In the genomic region with DNA sequence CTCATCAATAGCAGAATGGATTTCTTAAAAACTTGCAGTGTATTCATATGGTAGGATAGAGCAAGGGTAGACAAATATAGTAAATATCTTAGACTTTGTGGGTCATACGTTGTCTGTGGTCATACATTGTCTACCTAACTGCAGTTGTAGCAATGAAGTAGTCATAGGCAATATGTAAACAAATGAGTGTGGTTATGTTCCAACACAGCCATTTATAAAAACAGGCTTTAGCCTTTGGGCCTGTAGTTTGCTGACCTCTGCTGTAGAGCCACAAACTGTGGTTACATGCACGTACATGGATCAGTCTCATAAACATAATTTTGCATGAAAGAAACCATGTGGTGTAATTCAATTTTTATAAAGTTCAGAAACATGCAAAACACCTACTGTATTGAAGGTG, we compare ENCODE assay signal across 15 cellular contexts.
DNase-seq lines count a peak whose midpoint lies in the region; ATAC-seq and TF ChIP-seq lines count a peak whose summit lies in the region.
"Had no signal": no experiment of that assay in that cellular context is flagged by ENCODE, and none has a peak within 500 bp of the region (broad histone marks: within the 10 kb centered on the region; RNA-seq: fewer than 3 reads in every experiment).

No MANE protein-coding gene starts in this region.

- peaks cover 3% of the 10 kb centered on the region for H3K36me3 ChIP-seq in brain microvascular endothelial cell (replicated peaks)
- no peaks in the 10 kb centered on the region for H3K36me3 ChIP-seq in CD8-positive, alpha-beta memory T cell (ENCODE audit: insufficient read depth, low read length)

- H3K4me3 ChIP-seq in AG04450 (ENCODE audit: low read depth, low read length) (no peak overlapping the region), brain microvascular endothelial cell (ENCODE audit: low read depth, low read length) (no peak overlapping the region)
- H3K4me3 ChIP-seq in CD8-positive, alpha-beta memory T cell (ENCODE audit: low read length), result no peak overlapping the region
- H3K4me3 ChIP-seq: coronary artery, gastroesophageal sphincter, mucosa of descending colon, tibial nerve had no signal

- DNase-seq in AG04450 (ENCODE audit: low read depth, low spot score) (peak; percentile 89), LHCN-M2 (ENCODE audit: low read depth) (peak; percentile 76), brain microvascular endothelial cell (peak; percentile 66), foreskin melanocyte (peak; percentile 4), NAMALWA (ENCODE audit: low spot score) (no peak)
- no peak for DNase-seq in CD8-positive, alpha-beta memory T cell
- DNase-seq in activated CD4-positive, alpha-beta T cell treated with anti-CD3 and anti-CD28 coated beads for 36 hours, result no peak
- DNase-seq: mucosa of descending colon, NCI-H510A had no signal

- no peak for ATAC-seq in HG02970 (IDR thresholded peaks at IDR 0.05; ENCODE audit: low FRiP score, unreplicated experiment)
- ATAC-seq in activated CD4-positive, alpha-beta T cell treated with anti-CD3 and anti-CD28 coated beads for 36 hours, result no peak
- ATAC-seq: activated naive CD4-positive, alpha-beta T cell treated with anti-CD3 and anti-CD28 coated beads, Interleukin-2, amount 50 U/mL, for 72 hours; gastroesophageal sphincter; mucosa of descending colon had no signal

- no peaks in the 10 kb centered on the region for H3K4me1 ChIP-seq in CD8-positive, alpha-beta memory T cell (ENCODE audit: insufficient read depth, low read length)

- H3K4me3 Mint-ChIP-seq in CD8-positive, alpha-beta memory T cell, result no peak overlapping the region
- H3K4me3 Mint-ChIP-seq in activated CD4-positive, alpha-beta T cell treated with anti-CD3 and anti-CD28 coated beads for 36 hours, result no peak overlapping the region

- TF ChIP-seq CTCF in AG04450 (IDR thresholded peaks at IDR 0.05; ENCODE audit: low read depth, low read length) (no peak), brain microvascular endothelial cell (IDR thresholded peaks at IDR 0.05; ENCODE audit: low read depth, low read length, missing control alignments) (no peak)

- peaks cover 0 to 7% (median 0%) of the 10 kb centered on the region in 5 donors for H3K9me3 Mint-ChIP-seq in CD8-positive, alpha-beta memory T cell
- H3K9me3 Mint-ChIP-seq in activated CD4-positive, alpha-beta T cell treated with anti-CD3 and anti-CD28 coated beads for 36 hours (ENCODE audit: low read depth), result peaks cover 2% of the 10 kb centered on the region
- H3K9me3 Mint-ChIP-seq: activated naive CD4-positive, alpha-beta T cell treated with anti-CD3 and anti-CD28 coated beads, Interleukin-2, amount 50 U/mL, for 72 hours had no signal

- CTCF ChIA-PET in AG04450 (lab: Charles Lee), result no interaction called here
- CTCF ChIA-PET in CD8-positive, alpha-beta memory T cell (lab: Charles Lee), result no interaction called here
- CTCF ChIA-PET in activated CD4-positive, alpha-beta T cell treated with anti-CD3 and anti-CD28 coated beads for 36 hours (lab: Charles Lee), result interaction anchor here (1.0 kb wide), 1 partner anchor 31 kb away, joined by 4 read pairs; no protein-coding TSS in a partner anchor

- in situ Hi-C loops in brain microvascular endothelial cell (cut with HindIII; ENCODE audit: low pct_ligation_motif_present, low sequenced_read_pairs), result no loop called here

- H3K9me3 ChIP-seq in AG04450 (ENCODE audit: control insufficient read depth, insufficient read depth, low read length), result peaks cover 11% of the 10 kb centered on the region
- H3K9me3 ChIP-seq in CD8-positive, alpha-beta memory T cell (ENCODE audit: low read length), result no peaks in the 10 kb centered on the region
- H3K9me3 ChIP-seq: gastroesophageal sphincter, mucosa of descending colon had no signal

- intact Hi-C loops in activated CD4-positive, alpha-beta T cell treated with anti-CD3 and anti-CD28 coated beads for 36 hours (cut with DNase I, micrococcal nuclease), result no loop called here

- POLR2A ChIA-PET in AG04450 (lab: Yijun Ruan, JAX), result interaction anchor here (0.6 kb wide), 1 partner anchor 87 kb away, joined by 3 read pairs; no protein-coding TSS in a partner anchor
- POLR2A ChIA-PET in CD8-positive, alpha-beta memory T cell (lab: Charles Lee), result no interaction called here
- POLR2A ChIA-PET in activated CD4-positive, alpha-beta T cell treated with anti-CD3 and anti-CD28 coated beads for 36 hours (lab: Charles Lee), result no interaction called here

- no peaks in the 10 kb centered on the region for H3K27me3 ChIP-seq in AG04450 (ENCODE audit: control insufficient read depth, insufficient read depth, low read length)
- H3K27me3 ChIP-seq in brain microvascular endothelial cell (replicated peaks), result no peaks in the 10 kb centered on the region
- H3K27me3 ChIP-seq in CD8-positive, alpha-beta memory T cell (ENCODE audit: insufficient read depth, low read length, poor library complexity, severe bottlenecking), result no peaks in the 10 kb centered on the region
- H3K27me3 ChIP-seq: gastroesophageal sphincter, tibial nerve had no signal

- H3K27me3 Mint-ChIP-seq in CD8-positive, alpha-beta memory T cell, result no peaks in the 10 kb centered on the region
- H3K27me3 Mint-ChIP-seq in activated CD4-positive, alpha-beta T cell treated with anti-CD3 and anti-CD28 coated beads for 36 hours, result no peaks in the 10 kb centered on the region

- H3K36me3 Mint-ChIP-seq in CD8-positive, alpha-beta memory T cell, result peaks cover 0 to 10% (median 6%) of the 10 kb centered on the region in 3 donors
- H3K36me3 Mint-ChIP-seq in activated CD4-positive, alpha-beta T cell treated with anti-CD3 and anti-CD28 coated beads for 36 hours (ENCODE audit: low read depth), result peaks cover 13% of the 10 kb centered on the region

- no peaks in the 10 kb centered on the region for H3K4me1 Mint-ChIP-seq in CD8-positive, alpha-beta memory T cell
- H3K4me1 Mint-ChIP-seq in activated CD4-positive, alpha-beta T cell treated with anti-CD3 and anti-CD28 coated beads for 36 hours, result no peaks in the 10 kb centered on the region

- H3K27ac ChIP-seq in AG04450 (ENCODE audit: low read depth, low read length) (no peak overlapping the region), brain microvascular endothelial cell (peak overlapping the region; percentile 7)
- no peak overlapping the region for H3K27ac ChIP-seq in CD8-positive, alpha-beta memory T cell (ENCODE audit: low read depth, low read length)
- H3K27ac ChIP-seq: coronary artery, gastroesophageal sphincter, RWPE1, tibial nerve had no signal

- no peak overlapping the region for H3K27ac Mint-ChIP-seq in CD8-positive, alpha-beta memory T cell
- H3K27ac Mint-ChIP-seq in activated CD4-positive, alpha-beta T cell treated with anti-CD3 and anti-CD28 coated beads for 36 hours, result no peak overlapping the region
- H3K27ac Mint-ChIP-seq: activated naive CD4-positive, alpha-beta T cell treated with anti-CD3 and anti-CD28 coated beads, Interleukin-2, amount 50 U/mL, for 72 hours had no signal

Comparison
In these comparisons a context has a peak if more than half of its experiments do, and no peak if none do; other contexts are left out.
1. DNase-seq: peak in AG04450 (single experiment), LHCN-M2 (single experiment), brain microvascular endothelial cell (single experiment) and foreskin melanocyte (single experiment); none in CD8-positive, alpha-beta memory T cell (0 of 5), NAMALWA (single experiment) and activated CD4-positive, alpha-beta T cell treated with anti-CD3 and anti-CD28 coated beads for 36 hours (single experiment).